ENCODE assay signal across 8 cellular contexts in the genomic region with DNA sequence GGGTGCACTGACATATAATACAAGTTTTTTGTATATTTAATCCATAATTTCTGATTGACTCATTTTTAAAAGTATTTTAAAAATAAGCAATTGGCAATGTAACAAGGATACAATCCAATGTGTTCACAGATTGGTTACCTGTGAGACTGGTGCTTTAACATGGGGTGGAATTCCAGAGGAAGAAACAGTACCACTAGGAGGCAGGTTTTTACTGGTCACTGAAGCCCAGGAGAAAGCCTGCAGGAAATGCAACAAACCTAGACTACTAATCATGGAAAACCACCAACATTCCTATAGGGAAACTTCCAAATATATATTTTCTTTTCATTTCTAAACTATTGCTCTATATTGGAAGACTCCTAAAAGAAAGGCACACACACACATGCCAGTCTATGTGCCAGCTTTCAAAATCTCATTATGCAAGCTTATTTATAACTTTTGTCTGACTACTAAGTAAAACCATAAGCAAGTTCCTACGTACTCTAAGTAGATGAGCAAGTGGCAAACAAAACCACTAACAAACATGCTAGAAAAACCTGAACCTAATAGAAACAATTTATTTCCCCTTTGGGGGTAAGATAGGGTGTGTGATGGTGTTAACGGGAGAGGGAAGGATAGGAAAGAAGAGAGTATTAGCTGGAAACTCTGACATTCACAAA. TPM values are rescaled to one million over a fixed set of nuclear protein-coding genes. Genes with fewer than 3 reads are reported as not detected.
DNase-seq lines count a peak whose midpoint lies in the region; FAIRE-seq and TF ChIP-seq lines count a peak whose summit lies in the region.

No MANE protein-coding gene starts in this region.

- no peaks in the 10 kb centered on the region for H3K9me3 Mint-ChIP-seq in activated T-helper 2 cell treated with anti-CD3 and anti-CD28 coated beads, Interferon-gamma antibody, Interleukin-2, Interleukin-4, amounts not matched to agents 10 μg/mL and 5 μg/mL and 100 μg/mL, durations not matched to agents 14 hours and 24 hours and 36 hours

- DNase-seq in AG04449 (ENCODE audit: low read depth, low spot score) (no peak), NCI-H446 (lab: John Stamatoyannopoulos, UW) (no peak), DMS79 treated with DMSO at 0.1 percent for 48 hours (lab: John Stamatoyannopoulos, UW) (no peak), NCI-H2107 (lab: John Stamatoyannopoulos, UW) (no peak), NCI-H748 treated with DMSO at 0.1 percent for 48 hours (lab: John Stamatoyannopoulos, UW) (no peak)
- DNase-seq in activated T-helper 2 cell treated with anti-CD3 and anti-CD28 coated beads, Interferon-gamma antibody, Interleukin-2, Interleukin-4, amounts not matched to agents 10 μg/mL and 5 μg/mL and 100 μg/mL, durations not matched to agents 14 hours and 24 hours and 36 hours (ENCODE audit: low spot score) = no peak

- FAIRE-seq in islet of Langerhans (lab: Jason Lieb, UNC) = peak; percentile 83

- POLR2A ChIA-PET in AG04449 (lab: Yijun Ruan, JAX) = no interaction called here

- CTCF ChIA-PET in AG04449 (lab: Yijun Ruan, JAX) = interaction anchor here (0.8 to 3.6 kb wide), 15 partner anchors 8 to 196 kb away, joined by 3 to 14 read pairs (median 4); partner anchors contain the start of gene USO1

- peak overlapping the region; percentile 89 for H3K27ac Mint-ChIP-seq in activated T-helper 2 cell treated with anti-CD3 and anti-CD28 coated beads, Interferon-gamma antibody, Interleukin-2, Interleukin-4, amounts not matched to agents 10 μg/mL and 5 μg/mL and 100 μg/mL, durations not matched to agents 14 hours and 24 hours and 36 hours

- peaks cover 53% of the 10 kb centered on the region for H3K4me1 Mint-ChIP-seq in activated T-helper 2 cell treated with anti-CD3 and anti-CD28 coated beads, Interferon-gamma antibody, Interleukin-2, Interleukin-4, amounts not matched to agents 10 μg/mL and 5 μg/mL and 100 μg/mL, durations not matched to agents 14 hours and 24 hours and 36 hours (ENCODE audit: low read depth)

- H3K4me3 Mint-ChIP-seq in activated T-helper 2 cell treated with anti-CD3 and anti-CD28 coated beads, Interferon-gamma antibody, Interleukin-2, Interleukin-4, amounts not matched to agents 10 μg/mL and 5 μg/mL and 100 μg/mL, durations not matched to agents 14 hours and 24 hours and 36 hours (ENCODE audit: low read depth) = peak overlapping the region; percentile 64

- peaks cover 72% of the 10 kb centered on the region for H3K36me3 Mint-ChIP-seq in activated T-helper 2 cell treated with anti-CD3 and anti-CD28 coated beads, Interferon-gamma antibody, Interleukin-2, Interleukin-4, amounts not matched to agents 10 μg/mL and 5 μg/mL and 100 μg/mL, durations not matched to agents 14 hours and 24 hours and 36 hours (ENCODE audit: low read depth)

- no peak overlapping the region for H3K4me3 ChIP-seq in AG04449 (ENCODE audit: low read depth, low read length)

- H3K27me3 Mint-ChIP-seq in activated T-helper 2 cell treated with anti-CD3 and anti-CD28 coated beads, Interferon-gamma antibody, Interleukin-2, Interleukin-4, amounts not matched to agents 10 μg/mL and 5 μg/mL and 100 μg/mL, durations not matched to agents 14 hours and 24 hours and 36 hours (ENCODE audit: low read depth) = no peaks in the 10 kb centered on the region

- TF ChIP-seq CTCF in AG04449 (IDR thresholded peaks at IDR 0.05; ENCODE audit: insufficient read depth, low read length, missing control alignments) (peak; percentile 48), GM12872 (IDR thresholded peaks at IDR 0.05; ENCODE audit: insufficient read depth, low read depth, low read length) (peak; percentile 30; the same call in 1 of the 3 replicates)

- intact Hi-C loops in activated T-helper 2 cell treated with anti-CD3 and anti-CD28 coated beads, Interferon-gamma antibody, Interleukin-2, Interleukin-4, amounts not matched to agents 10 μg/mL and 5 μg/mL and 100 μg/mL, durations not matched to agents 14 hours and 24 hours and 36 hours (cut with micrococcal nuclease) = loop anchor here (2.0 kb wide), 1 partner anchor 23 kb away; the partner anchor contains the start of gene CDKL2

RNA-seq across cellular contexts. Expression of gene G3BP2, which starts 19.2 kb away (rescaled TPM):
- total RNA-seq in activated T-helper 2 cell treated with anti-CD3 and anti-CD28 coated beads, Interferon-gamma antibody, Interleukin-2, Interleukin-4, amounts not matched to agents 10 μg/mL and 5 μg/mL and 100 μg/mL, durations not matched to agents 14 hours and 24 hours and 36 hours = 143 and 156 TPM in 2 replicates

RNA-seq across cellular contexts. Expression of gene CDKL2, which starts 23.6 kb away (rescaled TPM):
- total RNA-seq in activated T-helper 2 cell treated with anti-CD3 and anti-CD28 coated beads, Interferon-gamma antibody, Interleukin-2, Interleukin-4, amounts not matched to agents 10 μg/mL and 5 μg/mL and 100 μg/mL, durations not matched to agents 14 hours and 24 hours and 36 hours = 0.23 and 0.57 TPM in 2 replicates
